1 cellular context compared by ENCODE assay signal in genomic region chr15:85840079-85840801, GRCh38.
TF ChIP-seq lines count a peak whose summit lies in the region.

No MANE protein-coding gene starts in this region.

TF ChIP-seq in HCT116, 20 proteins besides CTCF, POLR2A, EP300 and RAD21 (continued from another document):
- TF ChIP-seq REST (IDR thresholded peaks at IDR 0.05; ENCODE audit: low read depth) = no peak
- TF ChIP-seq SRF (IDR thresholded peaks at IDR 0.05; ENCODE audit: low read depth) = no peak
- no peak for TF ChIP-seq ZFX (IDR thresholded peaks at IDR 0.05)
- peak; percentile 94 for TF ChIP-seq CEBPB (IDR thresholded peaks at IDR 0.05; ENCODE audit: low read depth)
